1 cellular context compared by ENCODE assay signal in the genomic region with DNA sequence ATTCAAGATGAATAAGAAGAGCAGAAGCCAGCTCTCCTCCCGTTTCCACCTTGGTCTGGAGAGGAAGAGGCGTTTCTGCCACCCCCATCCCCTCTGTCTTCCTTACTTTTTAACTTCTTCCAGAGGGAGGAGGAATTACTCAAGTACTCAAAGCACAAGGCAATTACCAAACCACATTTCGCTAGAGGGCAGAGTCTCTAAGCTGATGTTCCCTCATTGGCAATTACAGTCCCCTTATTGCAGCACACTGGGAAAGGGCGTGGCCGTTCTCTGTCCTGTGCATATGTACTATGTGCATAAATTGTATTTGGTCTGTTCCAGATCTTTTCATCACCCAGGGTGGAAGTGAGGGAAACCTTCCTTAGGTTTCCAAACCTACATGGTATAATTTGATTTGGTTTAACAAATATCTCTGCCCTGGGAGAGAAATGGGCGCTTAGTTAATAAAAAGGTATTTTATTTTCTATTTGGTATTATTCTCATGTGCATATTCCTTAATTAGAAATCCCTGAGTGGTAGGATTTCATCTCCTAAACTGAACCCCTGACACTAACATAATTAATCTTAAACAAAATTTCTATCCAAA.
A peak's percentile ranks its signal among the peaks of the same experiment; 100 is the strongest.
TF ChIP-seq lines count a peak whose summit lies in the region.

No MANE protein-coding gene starts in this region.

TF ChIP-seq in HEK293, 187 proteins besides CTCF, POLR2A, EP300 and RAD21 (continued from another document):
- TF ChIP-seq PBX3 (CRISPR knock-in tag; IDR thresholded peaks at IDR 0.05) (no peak), KLF7 (tag by site-specific recombination; IDR thresholded peaks at IDR 0.05; ENCODE audit: borderline replicate concordance) (0 out of 2 replicates have a peak, but pooled peaks have one; percentile 33), ZNF843 (tag by site-specific recombination; IDR thresholded peaks at IDR 0.05) (no peak), ZNF501 (tag by site-specific recombination; IDR thresholded peaks at IDR 0.05) (no peak), ZNF654 (tag by site-specific recombination; IDR thresholded peaks at IDR 0.05; ENCODE audit: low read depth) (peak; percentile 48), ZNF341 (tag by site-specific recombination; IDR thresholded peaks at IDR 0.05; ENCODE audit: low read depth) (0 out of 2 replicates have a peak, but pooled peaks have one; percentile 17), MZF1 (tag by site-specific recombination; IDR thresholded peaks at IDR 0.05; ENCODE audit: borderline replicate concordance) (peak; percentile 73; the same call in 1 of the 2 replicates), ZNF433 (tag by site-specific recombination; IDR thresholded peaks at IDR 0.05; ENCODE audit: low read depth) (no peak), PRDM10 (tag by site-specific recombination; IDR thresholded peaks at IDR 0.05) (peak; percentile 90), ZNF146 (tag by site-specific recombination; IDR thresholded peaks at IDR 0.05) (no peak), RBAK (tag by site-specific recombination; IDR thresholded peaks at IDR 0.05) (no peak), ZNF660 (tag by site-specific recombination; IDR thresholded peaks at IDR 0.05) (peak; percentile 48; the same call in 1 of the 2 replicates), ZNF549 (tag by site-specific recombination; IDR thresholded peaks at IDR 0.05) (no peak), ZBTB7A (tag by site-specific recombination; IDR thresholded peaks at IDR 0.05; ENCODE audit: low read depth) (no peak), ZBTB48 (tag by site-specific recombination; IDR thresholded peaks at IDR 0.05) (no peak), INSM2 (tag by site-specific recombination; IDR thresholded peaks at IDR 0.05) (no peak), ZBTB21 (tag by site-specific recombination; IDR thresholded peaks at IDR 0.05) (no peak), ZSCAN30 (tag by site-specific recombination; IDR thresholded peaks at IDR 0.05) (no peak), OVOL3 (tag by site-specific recombination; IDR thresholded peaks at IDR 0.05) (no peak), KLF9 (tag by site-specific recombination; IDR thresholded peaks at IDR 0.05; ENCODE audit: low read depth) (peak; percentile 57), ZNF366 (tag by site-specific recombination; conservative IDR thresholded peaks at IDR 0.05) (0 out of 2 replicates have a peak, but pooled peaks have one; percentile 10), GFI1B (tag by site-specific recombination; IDR thresholded peaks at IDR 0.05) (no peak), AEBP2 (tag by site-specific recombination; IDR thresholded peaks at IDR 0.05; ENCODE audit: borderline replicate concordance) (no peak)
- TF ChIP-seq, protein P1, sequence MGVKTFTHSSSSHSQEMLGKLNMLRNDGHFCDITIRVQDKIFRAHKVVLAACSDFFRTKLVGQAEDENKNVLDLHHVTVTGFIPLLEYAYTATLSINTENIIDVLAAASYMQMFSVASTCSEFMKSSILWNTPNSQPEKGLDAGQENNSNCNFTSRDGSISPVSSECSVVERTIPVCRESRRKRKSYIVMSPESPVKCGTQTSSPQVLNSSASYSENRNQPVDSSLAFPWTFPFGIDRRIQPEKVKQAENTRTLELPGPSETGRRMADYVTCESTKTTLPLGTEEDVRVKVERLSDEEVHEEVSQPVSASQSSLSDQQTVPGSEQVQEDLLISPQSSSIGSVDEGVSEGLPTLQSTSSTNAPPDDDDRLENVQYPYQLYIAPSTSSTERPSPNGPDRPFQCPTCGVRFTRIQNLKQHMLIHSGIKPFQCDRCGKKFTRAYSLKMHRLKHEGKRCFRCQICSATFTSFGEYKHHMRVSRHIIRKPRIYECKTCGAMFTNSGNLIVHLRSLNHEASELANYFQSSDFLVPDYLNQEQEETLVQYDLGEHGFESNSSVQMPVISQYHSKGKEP (tag by site-specific recombination; IDR thresholded peaks at IDR 0.05), result peak; percentile 51; the same call in 1 of the 2 replicates
